Comparison of ENCODE assay signal across 36 cellular contexts in genomic region chr5:129465945-129466344, GRCh38. TPM values are rescaled to one million over a fixed set of nuclear protein-coding genes. Genes with fewer than 3 reads are reported as not detected.
"Had no signal": no experiment of that assay in that cellular context is flagged by ENCODE, and none has a peak within 500 bp of the region (broad histone marks: within the 10 kb centered on the region; RNA-seq: fewer than 3 reads in every experiment).

No MANE protein-coding gene starts in this region.

- H2AFZ ChIP-seq: PC-9 had no signal

- H3K9me3 Mint-ChIP-seq: activated B cell treated with CpG ODN at 0.5 μM for 24 hours; activated CD4-positive, alpha-beta memory T cell treated with anti-CD3 and anti-CD28 coated beads, Interleukin-2, amount 10 ng/mL, durations not matched to agents 7 days and 5 days; activated naive CD8-positive, alpha-beta T cell treated with anti-CD3 and anti-CD28 coated beads for 36 hours; activated T-cell treated with anti-CD3 and anti-CD28 coated beads, Interleukin-2, amount 50 U/mL, for 72 hours; activated T-helper 17 cell treated with anti-CD3 and anti-CD28 coated beads, Interleukin-2, amount 50 U/mL, for 72 hours had no signal

- DNase-seq: activated B cell treated with CpG ODN at 0.5 μM for 24 hours; activated CD4-positive, alpha-beta memory T cell treated with anti-CD3 and anti-CD28 coated beads, Interleukin-2, amount 10 ng/mL, durations not matched to agents 7 days and 5 days; activated CD4-positive, alpha-beta T cell treated with anti-CD3 and anti-CD28 coated beads for 4 hours; activated CD4-positive, alpha-beta T cell treated with anti-CD3 and anti-CD28 coated beads, Interleukin-2, amount 50 U/mL, for 1 hour; activated CD4-positive, CD25-positive, alpha-beta regulatory T cell treated with anti-CD3 and anti-CD28 coated beads, Interleukin-2, amount 50 U/mL, for 72 hours; activated CD8-positive, alpha-beta memory T cell treated with anti-CD3 and anti-CD28 coated beads for 24 hours; activated effector memory CD4-positive, alpha-beta T cell treated with anti-CD3 and anti-CD28 coated beads, Interleukin-2, amount 50 U/mL, for 16 hours; activated naive CD4-positive, alpha-beta T cell; activated naive CD4-positive, alpha-beta T cell treated with anti-CD3 and anti-CD28 coated beads, Interleukin-2, amount 50 U/mL, for 16 hours; activated naive CD8-positive, alpha-beta T cell treated with anti-CD3 and anti-CD28 coated beads for 36 hours; activated T-cell treated with anti-CD3 and anti-CD28 coated beads, Interleukin-2, amount 50 U/mL, for 1 hour; activated T-cell treated with anti-CD3 and anti-CD28 coated beads, Interleukin-2, amount 50 U/mL, for 72 hours; amniotic stem cell; aorta; brain microvascular endothelial cell; KG1; NCI-H1105 treated with DMSO at 0.1 percent for 48 hours; NCI-H1436 treated with DMSO at 0.1 percent for 48 hours; NCI-H1694 treated with DMSO at 0.1 percent for 48 hours; NCI-H2029; NCI-H345; NCI-H524 treated with DMSO at 0.1 percent for 48 hours; NK-92 treated with Interleukin-12 subunit alpha and Interleukin-12 subunit beta, amount 100 ng/mL, for 24 hours; PC-9; Right ventricle myocardium superior; T-cell; T-helper 2 cell; T-helper 9 cell had no signal

- H3K27ac Mint-ChIP-seq: activated B cell treated with CpG ODN at 0.5 μM for 24 hours; activated CD4-positive, alpha-beta memory T cell treated with anti-CD3 and anti-CD28 coated beads, Interleukin-2, amount 10 ng/mL, durations not matched to agents 7 days and 5 days; activated naive CD8-positive, alpha-beta T cell treated with anti-CD3 and anti-CD28 coated beads for 36 hours; activated T-cell treated with anti-CD3 and anti-CD28 coated beads, Interleukin-2, amount 50 U/mL, for 72 hours; activated T-helper 17 cell treated with anti-CD3 and anti-CD28 coated beads, Interleukin-2, amount 50 U/mL, for 72 hours; IgD-negative memory B cell; T-cell had no signal

- H3K4me3 Mint-ChIP-seq: activated B cell treated with CpG ODN at 0.5 μM for 24 hours; activated CD4-positive, alpha-beta memory T cell treated with anti-CD3 and anti-CD28 coated beads, Interleukin-2, amount 10 ng/mL, durations not matched to agents 7 days and 5 days; activated naive CD8-positive, alpha-beta T cell treated with anti-CD3 and anti-CD28 coated beads for 36 hours; activated T-cell treated with anti-CD3 and anti-CD28 coated beads, Interleukin-2, amount 50 U/mL, for 72 hours; activated T-helper 17 cell treated with anti-CD3 and anti-CD28 coated beads, Interleukin-2, amount 50 U/mL, for 72 hours; central memory CD8-positive, alpha-beta T cell; IgD-negative memory B cell; T-cell had no signal

- ATAC-seq: activated T-cell treated with anti-CD3 and anti-CD28 coated beads, Interleukin-2, amount 50 U/mL, for 72 hours; activated T-helper 17 cell treated with anti-CD3 and anti-CD28 coated beads, Interleukin-2, amount 50 U/mL, for 72 hours; T-cell had no signal

- H3K4me3 ChIP-seq: PC-9 had no signal

- H3K27ac ChIP-seq: brain microvascular endothelial cell, PC-9, RWPE1, VCaP had no signal

- H3K36me3 Mint-ChIP-seq: activated naive CD8-positive, alpha-beta T cell treated with anti-CD3 and anti-CD28 coated beads for 36 hours; IgD-negative memory B cell; T-cell had no signal

- H3K36me3 ChIP-seq: brain microvascular endothelial cell had no signal

- H3K4me2 ChIP-seq: PC-9 had no signal

RNA-seq across cellular contexts. Expression of gene ADAMTS19, which starts 5.8 kb away (rescaled TPM):
- total RNA-seq: activated B cell treated with CpG ODN at 0.5 μM for 24 hours; activated CD4-positive, alpha-beta memory T cell treated with anti-CD3 and anti-CD28 coated beads, Interleukin-2, amount 10 ng/mL, durations not matched to agents 7 days and 5 days; activated naive CD8-positive, alpha-beta T cell treated with anti-CD3 and anti-CD28 coated beads for 36 hours; activated T-cell treated with anti-CD3 and anti-CD28 coated beads, Interleukin-2, amount 50 U/mL, for 72 hours; activated T-helper 17 cell treated with anti-CD3 and anti-CD28 coated beads, Interleukin-2, amount 50 U/mL, for 72 hours; MCF 10A; NCI-H460; OCI-LY7; PC-9 had no signal
- polyA plus RNA-seq: IgD-negative memory B cell had no signal
